Comparison of ENCODE assay signal across 21 cellular contexts in genomic region chr21:42102063-42102462, GRCh38. TPM values are rescaled to one million over a fixed set of nuclear protein-coding genes. Genes with fewer than 3 reads are reported as not detected.
DNase-seq lines count a peak whose midpoint lies in the region; ATAC-seq and TF ChIP-seq lines count a peak whose summit lies in the region.
"Had no signal": no experiment of that assay in that cellular context is flagged by ENCODE, and none has a peak within 500 bp of the region (broad histone marks: within the 10 kb centered on the region; RNA-seq: fewer than 3 reads in every experiment).

No MANE protein-coding gene starts in this region.

- H3K4me1 Mint-ChIP-seq in Caco-2 (ENCODE audit: low read depth, unreplicated experiment), result peaks cover 40% of the 10 kb centered on the region
- H3K4me1 Mint-ChIP-seq in nephron, result peaks cover 5% of the 10 kb centered on the region
- H3K4me1 Mint-ChIP-seq: activated CD4-positive, alpha-beta T cell treated with anti-CD3 and anti-CD28 coated beads, Interleukin-2, amount 10 ng/mL, durations not matched to agents 24 days and 14 days; immature natural killer cell had no signal

- no peaks in the 10 kb centered on the region for H3K9me3 ChIP-seq in Caco-2
- no peaks in the 10 kb centered on the region for H3K9me3 ChIP-seq in IMR-90 (ENCODE audit: control insufficient read depth, insufficient read depth, low read length)
- H3K9me3 ChIP-seq in body of pancreas, result no peaks in the 10 kb centered on the region
- H3K9me3 ChIP-seq: SK-N-SH had no signal

- H4K5ac ChIP-seq in IMR-90 (ENCODE audit: low read depth, low read length), result no peak overlapping the region

- H3K36me3 Mint-ChIP-seq in Caco-2 (ENCODE audit: insufficient read depth, unreplicated experiment), result peaks cover 2% of the 10 kb centered on the region
- H3K36me3 Mint-ChIP-seq in nephron (ENCODE audit: low read depth), result no peaks in the 10 kb centered on the region
- H3K36me3 Mint-ChIP-seq: immature natural killer cell had no signal

- H3K36me3 ChIP-seq in Caco-2 (ENCODE audit: control insufficient read depth, insufficient read depth, low read length), result no peaks in the 10 kb centered on the region; the same call in 1 of the 2 replicates
- no peaks in the 10 kb centered on the region for H3K36me3 ChIP-seq in IMR-90 (ENCODE audit: control insufficient read depth, insufficient read depth, low read length)
- no peaks in the 10 kb centered on the region for H3K36me3 ChIP-seq in body of pancreas (replicated peaks in 1 of 2; ENCODE audit: insufficient read depth in 1 of 2, low read depth in 2 of 2)
- H3K36me3 ChIP-seq: brain microvascular endothelial cell had no signal

- no peak overlapping the region for H2BK20ac ChIP-seq in IMR-90 (ENCODE audit: low read depth, low read length)

- H4K91ac ChIP-seq in IMR-90 (ENCODE audit: insufficient read depth, low read depth, low read length), result 0 out of 2 replicates have a peak overlapping the region, but pooled peaks have one; percentile 5

- WGBS in IMR-90 (ENCODE audit: extremely low coverage in 2 of 2, insufficient read length in 1 of 2), 2 experiments, result 94% methylated on average over 4 of the region's 6 CpGs; no CpG with 5 or more reads in 1 of the 2 experiments
- 67 to 70% methylated on average over 6 of the region's 6 CpGs for WGBS in body of pancreas, 2 donors

- TF ChIP-seq CTCF in Caco-2 (IDR thresholded peaks at IDR 0.05; ENCODE audit: insufficient read depth in 1 of 2, low read depth in 1 of 2, low read length in 1 of 2, severe bottlenecking in 1 of 2, unreplicated experiment in 1 of 2) (no peak), IMR-90 (conservative IDR thresholded peaks at IDR 0.05; ENCODE audit: low read depth, low read length) (no peak), nephron (IDR thresholded peaks at IDR 0.05; ENCODE audit: unreplicated experiment in 3 of 3) (no peak), body of pancreas (IDR thresholded peaks at IDR 0.05) (no peak)

- BruUV-seq in Caco-2 (replicated peaks; lab: Mats Ljungman, UMichigan) (no TSS peak), IMR-90 (replicated peaks; lab: Mats Ljungman, UMichigan) (no TSS peak)

- no peak overlapping the region for H2AFZ ChIP-seq in IMR-90 (replicated peaks; ENCODE audit: low read length, poor library complexity)
- H2AFZ ChIP-seq: PC-9 had no signal

- ATAC-seq in IMR-90 (ENCODE audit: low read depth) (no peak), HG02642 (IDR thresholded peaks at IDR 0.05; ENCODE audit: poor library complexity, unreplicated experiment) (no peak), body of pancreas (no peak)
- ATAC-seq: stimulated activated naive CD8-positive, alpha-beta T cell treated with anti-CD3 and anti-CD28 coated beads, Interleukin-15, amount 100 ng/mL, for 72 hours had no signal

- no peak overlapping the region for H2BK120ac ChIP-seq in IMR-90 (ENCODE audit: low read depth, low read length)

- no peak overlapping the region for H2BK15ac ChIP-seq in IMR-90 (ENCODE audit: low read depth, low read length)

- no peak overlapping the region for H2AK9ac ChIP-seq in IMR-90 (replicated peaks; ENCODE audit: low read depth, low read length, poor library complexity)

- no peak overlapping the region for H3K9ac ChIP-seq in IMR-90 (ENCODE audit: low read depth, low read length)
- H3K9ac ChIP-seq: SK-N-SH had no signal

- no peak overlapping the region for H3K4me3 ChIP-seq in Caco-2 (ENCODE audit: low read depth, low read length)
- no peak overlapping the region for H3K4me3 ChIP-seq in IMR-90 (ENCODE audit: insufficient read depth, low read depth, low read length)
- no peak overlapping the region for H3K4me3 ChIP-seq in body of pancreas
- H3K4me3 ChIP-seq: PC-9 had no signal

- H3K4me3 Mint-ChIP-seq in Caco-2 (ENCODE audit: unreplicated experiment) (no peak overlapping the region), nephron (no peak overlapping the region)
- H3K4me3 Mint-ChIP-seq: activated CD4-positive, alpha-beta T cell treated with anti-CD3 and anti-CD28 coated beads, Interleukin-2, amount 10 ng/mL, durations not matched to agents 24 days and 14 days; activated naive CD4-positive, alpha-beta T cell treated with anti-CD3 and anti-CD28 coated beads for 36 hours; immature natural killer cell; stimulated activated naive CD8-positive, alpha-beta T cell treated with anti-CD3 and anti-CD28 coated beads, Interleukin-15, amount 100 ng/mL, for 72 hours had no signal

- no peak overlapping the region for H3K18ac ChIP-seq in IMR-90 (ENCODE audit: low read depth, low read length)

- dilution Hi-C loops in IMR-90 (cut with HindIII; ENCODE audit: low sequenced_read_pairs, unreplicated experiment), result no loop called here

- TF ChIP-seq POLR2A in IMR-90 (IDR thresholded peaks at IDR 0.05; ENCODE audit: low read depth, low read length) (no peak), body of pancreas (IDR thresholded peaks at IDR 0.05) (no peak)

- H3K27ac ChIP-seq in IMR-90 (ENCODE audit: insufficient read depth, low read length) (no peak overlapping the region), body of pancreas (no peak overlapping the region)
- H3K27ac ChIP-seq: brain microvascular endothelial cell, HL-60, PC-9 had no signal

- no peaks in the 10 kb centered on the region for H4K20me1 ChIP-seq in IMR-90 (ENCODE audit: insufficient read depth, low read length)

- TF ChIP-seq RAD21 in IMR-90 (IDR thresholded peaks at IDR 0.05; ENCODE audit: low read length), result no peak

- H3K4me2 ChIP-seq in IMR-90 (ENCODE audit: low read depth, low read length), result no peak overlapping the region
- H3K4me2 ChIP-seq: PC-9, SK-N-SH had no signal

- H3K56ac ChIP-seq in IMR-90 (ENCODE audit: extremely low read depth, insufficient read depth, low read length), result no peak overlapping the region

- no peak overlapping the region for H3K23ac ChIP-seq in IMR-90 (ENCODE audit: low read depth, low read length)

- CTCF ChIA-PET in Caco-2 (lab: Charles Lee) (interaction anchor here (0.6 kb wide), 1 partner anchor 120 kb away, joined by 3 read pairs; no protein-coding TSS in a partner anchor), IMR-90 (lab: Yijun Ruan, JAX) (no interaction called here)

- peaks cover 8% of the 10 kb centered on the region for H3K9me1 ChIP-seq in IMR-90 (ENCODE audit: insufficient read depth, low read length)

- in situ Hi-C loops in IMR-90 (cut with MboI; ENCODE audit: low sequenced_read_pairs), result no loop called here

- no peak overlapping the region for H3K4ac ChIP-seq in IMR-90 (ENCODE audit: low read depth, low read length)

- no peak overlapping the region for H2BK5ac ChIP-seq in IMR-90 (ENCODE audit: low read depth, low read length, poor library complexity, severe bottlenecking)

- no peaks in the 10 kb centered on the region for H3K27me3 ChIP-seq in Caco-2 (replicated peaks; ENCODE audit: control insufficient read depth, insufficient read depth, low read length)
- H3K27me3 ChIP-seq in IMR-90 (ENCODE audit: control insufficient read depth, insufficient read depth, low read length), result no peaks in the 10 kb centered on the region
- no peaks in the 10 kb centered on the region for H3K27me3 ChIP-seq in body of pancreas
- H3K27me3 ChIP-seq: brain microvascular endothelial cell had no signal

- H3K4me1 ChIP-seq in Caco-2 (peaks cover 70% of the 10 kb centered on the region), IMR-90 (ENCODE audit: control insufficient read depth, insufficient read depth, low read length) (peaks cover 5% of the 10 kb centered on the region), body of pancreas (peaks cover 15% of the 10 kb centered on the region)

- intact Hi-C loops in Caco-2 (cut with micrococcal nuclease; ENCODE audit: unreplicated experiment) (loop anchor here (2.0 kb wide), 2 partner anchors 13 to 45 kb away; no protein-coding TSS in a partner anchor), IMR-90 (cut with micrococcal nuclease) (no loop called here), body of pancreas (cut with DNase I) (loop anchor here (10.0 kb wide), 1 partner anchor 87 kb away; the partner anchor contains the start of gene ZBTB21)

- peak overlapping the region; percentile 88 for H3K27ac Mint-ChIP-seq in Caco-2 (ENCODE audit: unreplicated experiment)
- H3K27ac Mint-ChIP-seq in nephron, result peak overlapping the region in 2 of 3 experiments; percentile 14 to 32
- H3K27ac Mint-ChIP-seq: activated CD4-positive, alpha-beta T cell treated with anti-CD3 and anti-CD28 coated beads, Interleukin-2, amount 10 ng/mL, durations not matched to agents 24 days and 14 days; activated naive CD4-positive, alpha-beta T cell treated with anti-CD3 and anti-CD28 coated beads for 36 hours; immature natural killer cell; stimulated activated naive CD8-positive, alpha-beta T cell treated with anti-CD3 and anti-CD28 coated beads, Interleukin-15, amount 100 ng/mL, for 72 hours had no signal

- H2AK5ac ChIP-seq in IMR-90 (ENCODE audit: low read depth, low read length), result no peak overlapping the region

- H4K8ac ChIP-seq in IMR-90 (ENCODE audit: low read depth in 2 of 2, low read length in 2 of 2), result no peak overlapping the region

- H3K27me3 Mint-ChIP-seq in Caco-2 (ENCODE audit: insufficient read depth, unreplicated experiment) (no peaks in the 10 kb centered on the region), nephron (ENCODE audit: low read depth) (peaks cover 43% of the 10 kb centered on the region)

- H3K14ac ChIP-seq in IMR-90 (replicated peaks; ENCODE audit: low read depth, low read length), result no peak overlapping the region

- H3K79me1 ChIP-seq in IMR-90 (ENCODE audit: low read depth in 1 of 2, low read length in 2 of 2), result no peaks in the 10 kb centered on the region

- POLR2A ChIA-PET in Caco-2 (lab: Charles Lee) (no interaction called here), IMR-90 (lab: Charles Lee; ENCODE audit: unreplicated experiment) (no interaction called here)

- H3K9me3 Mint-ChIP-seq in Caco-2 (ENCODE audit: unreplicated experiment) (no peaks in the 10 kb centered on the region), nephron (no peaks in the 10 kb centered on the region)
- H3K9me3 Mint-ChIP-seq: activated CD4-positive, alpha-beta T cell treated with anti-CD3 and anti-CD28 coated beads, Interleukin-2, amount 10 ng/mL, durations not matched to agents 24 days and 14 days; activated naive CD4-positive, alpha-beta T cell treated with anti-CD3 and anti-CD28 coated beads for 36 hours; immature natural killer cell; stimulated activated naive CD8-positive, alpha-beta T cell treated with anti-CD3 and anti-CD28 coated beads, Interleukin-15, amount 100 ng/mL, for 72 hours had no signal

- peak in 1 of 2 experiments; percentile 15 for DNase-seq in Caco-2
- DNase-seq in IMR-90, result no peak
- DNase-seq in amniotic epithelial cell (ENCODE audit: low read depth), result peak; percentile 6
- no peak for DNase-seq in DMS 273 (lab: John Stamatoyannopoulos, UW; ENCODE audit: unreplicated experiment)
- DNase-seq in body of pancreas, result no peak
- DNase-seq in iPS-NIHi11 (ENCODE audit: low spot score), result no peak
- DNase-seq: activated CD4-positive, alpha-beta T cell treated with anti-CD3 and anti-CD28 coated beads, Interleukin-2, amount 10 ng/mL, durations not matched to agents 24 days and 14 days; activated naive CD4-positive, alpha-beta T cell treated with anti-CD3 and anti-CD28 coated beads for 36 hours; brain microvascular endothelial cell; dermis blood vessel endothelial cell; GF-D8; immature natural killer cell; KG1; mesendoderm; PC-9; SK-N-SH; stimulated activated naive CD8-positive, alpha-beta T cell treated with anti-CD3 and anti-CD28 coated beads, Interleukin-15, amount 100 ng/mL, for 72 hours had no signal

RNA-seq across cellular contexts. Expression of gene UMODL1, which starts 30.9 kb away (rescaled TPM):
- 0.20 and 0.21 TPM in 2 replicates for total RNA-seq in Caco-2 (2022)
- not detected in 2 replicates for total RNA-seq in IMR-90 (2012; rRNA removed)
- 0.02 TPM in 1 of 2 replicates, not detected in the other for polyA plus RNA-seq in IMR-90 (2012; rRNA removed)
- polyA plus RNA-seq in IMR-90 (2012; cell fraction: cytosol; rRNA removed), result 0.03 TPM in 1 of 2 replicates, not detected in the other
- 0.04 and 0.07 TPM in 2 replicates for polyA plus RNA-seq in IMR-90 (2012; cell fraction: nucleus; rRNA removed; ENCODE audit: low replicate concordance)
- not detected for total RNA-seq in body of pancreas
- total RNA-seq: activated CD4-positive, alpha-beta T cell treated with anti-CD3 and anti-CD28 coated beads, Interleukin-2, amount 10 ng/mL, durations not matched to agents 24 days and 14 days; activated naive CD4-positive, alpha-beta T cell treated with anti-CD3 and anti-CD28 coated beads for 36 hours; dermis blood vessel endothelial cell; PC-9; ureter had no signal
- polyA plus RNA-seq: immature natural killer cell, SK-N-SH had no signal
